Comparison of ENCODE assay signal across 8 cellular contexts in genomic region chr10:133378251-133379096, GRCh38. TPM values are rescaled to one million over a fixed set of nuclear protein-coding genes. Genes with fewer than 3 reads are reported as not detected.
DNase-seq lines count a peak whose midpoint lies in the region; ATAC-seq and TF ChIP-seq lines count a peak whose summit lies in the region.

No MANE protein-coding gene starts in this region.

- peak; percentile 17 for DNase-seq in NCI-H2196 (lab: John Stamatoyannopoulos, UW; ENCODE audit: unreplicated experiment)
- DNase-seq in NCI-H2196 treated with DMSO at 0.1 percent for 48 hours (lab: John Stamatoyannopoulos, UW; ENCODE audit: unreplicated experiment) = no peak
- DNase-seq in NCI-H345 (lab: John Stamatoyannopoulos, UW) = peak; percentile 43
- peak; percentile 75 for DNase-seq in activated T-cell treated with anti-CD3 and anti-CD28 coated beads, Interleukin-2, amount 50 U/mL, for 1 hour
- peak; percentile 61 to 66 for DNase-seq in erythroblast (lab: John Stamatoyannopoulos, UW)
- DNase-seq in middle frontal gyrus (ENCODE audit: extremely low spot score, low spot score) = peak; percentile 40
- DNase-seq in stomach = peak; percentile 75

- H3K4me1 ChIP-seq in stomach = peaks cover 21 to 43% (median 41%) of the 10 kb centered on the region in 4 donors

- TF ChIP-seq EP300 in stomach (IDR thresholded peaks at IDR 0.05) = no peak

- intact Hi-C loops in stomach (cut with DNase I; ENCODE audit: low total_unique reads) = no loop called here

- peak overlapping the region; percentile 75 to 97 (median 82) for H3K4me3 ChIP-seq in stomach

- TF ChIP-seq CTCF in stomach (IDR thresholded peaks at IDR 0.05) = no peak

- H3K36me3 ChIP-seq in stomach = peaks cover 0 to 18% (median 13%) of the 10 kb centered on the region in 4 donors

- H3K27ac ChIP-seq in stomach = peak overlapping the region; percentile 85 to 93 (median 90)

- no peaks in the 10 kb centered on the region for H3K27me3 ChIP-seq in stomach

- ATAC-seq in HG02763 (IDR thresholded peaks at IDR 0.05; ENCODE audit: unreplicated experiment) = peak; percentile 43

- TF ChIP-seq POLR2A in erythroblast (IDR thresholded peaks at IDR 0.05; ENCODE audit: low read length) = no peak
- no peak for TF ChIP-seq POLR2A in stomach (IDR thresholded peaks at IDR 0.05)

- H3K9me3 ChIP-seq in stomach = no peaks in the 10 kb centered on the region

- WGBS in stomach, 5 donors = 0 to 1% (median 0%) methylated on average over 34 to 82 of the region's 90 CpGs

RNA-seq across cellular contexts. Expression of gene PAOX, which starts 0.6 kb away (rescaled TPM):
- 10 to 100 TPM in 4 of 5 donors, 1 to 10 TPM in 1; 3.3 to 40.0 (median 12.9) TPM for total RNA-seq in stomach
- polyA plus RNA-seq in stomach = 10 to 100 TPM in 1 of 3 donors, 1 to 10 TPM in 2; 4.7 to 10.3 (median 6.8) TPM

RNA-seq across cellular contexts. Expression of gene ECHS1, which starts 5.3 kb away (rescaled TPM):
- 10 to 100 TPM in 4 of 5 donors, 1 to 10 TPM in 1; 5.3 to 81.7 (median 46.8) TPM for total RNA-seq in stomach
- 100 to 1,000 TPM in 2 of 3 donors, 10 to 100 TPM in 1; 99.6 to 103 (median 103) TPM for polyA plus RNA-seq in stomach

RNA-seq across cellular contexts. Expression of gene MTG1, which starts 15.5 kb away (rescaled TPM):
- total RNA-seq in stomach = 100 to 1,000 TPM in 3 of 5 donors, 10 to 100 TPM in 2; 36.7 to 177 (median 133) TPM
- polyA plus RNA-seq in stomach = 10 to 100 TPM; 38.8 to 52.9 (median 41.3) TPM

RNA-seq across cellular contexts. Expression of gene FUOM, which starts 20.7 kb away (rescaled TPM):
- total RNA-seq in stomach = 10 to 100 TPM in 1 of 5 donors, 1 to 10 TPM in 2, not detected in 2; 6.4 to 16.2 (median 7.2) TPM
- polyA plus RNA-seq in stomach = 10 to 100 TPM; 19.6 to 38.3 (median 36.7) TPM

RNA-seq across cellular contexts. Expression of gene PRAP1, which starts 31.3 kb away (rescaled TPM):
- 10 to 100 TPM in 1 of 5 donors, 1 to 10 TPM in 1, not detected in 3; 4.8 to 13.9 TPM for total RNA-seq in stomach
- not detected for polyA plus RNA-seq in stomach
